ENCODE assay signal across 7 cellular contexts in genomic region chr2:20651731-20652099, GRCh38. TPM values are rescaled to one million over a fixed set of nuclear protein-coding genes. Genes with fewer than 3 reads are reported as not detected.
A peak's percentile ranks its signal among the peaks of the same experiment; 100 is the strongest.
DNase-seq lines count a peak whose midpoint lies in the region; ATAC-seq, FAIRE-seq and TF ChIP-seq lines count a peak whose summit lies in the region.

No MANE protein-coding gene starts in this region.

- DNase-seq in adipocyte (ENCODE audit: low read depth), result no peak
- no peak for DNase-seq in keratinocyte (ENCODE audit: low read depth, low spot score)
- DNase-seq in substantia nigra (lab: John Stamatoyannopoulos, UW), result no peak
- no peak for DNase-seq in cortex of kidney (lab: John Stamatoyannopoulos, UW)
- DNase-seq in NCI-H2107 treated with DMSO at 0.1 percent for 48 hours (lab: John Stamatoyannopoulos, UW; ENCODE audit: unreplicated experiment), result no peak

- H3K36me3 ChIP-seq in adipocyte (ENCODE audit: control insufficient read depth, insufficient read depth, low read length, severe bottlenecking) (no peaks in the 10 kb centered on the region), keratinocyte (ENCODE audit: control insufficient read depth in 2 of 2, extremely low read depth in 1 of 2, insufficient read depth in 2 of 2, low read length in 2 of 2) (no peaks in the 10 kb centered on the region)

- H4K20me1 ChIP-seq in keratinocyte (ENCODE audit: control insufficient read depth, extremely low read depth, insufficient read depth, low read length), result no peaks in the 10 kb centered on the region

- no peak overlapping the region for H3K27ac ChIP-seq in keratinocyte (ENCODE audit: control insufficient read depth, insufficient read depth, low read length)
- peak overlapping the region; percentile 92 for H3K27ac ChIP-seq in substantia nigra (ENCODE audit: low read depth, low read length, poor library complexity, severe bottlenecking)

- H2AFZ ChIP-seq in keratinocyte (ENCODE audit: control insufficient read depth, low read length), result peak overlapping the region; percentile 89

- peaks cover 28% of the 10 kb centered on the region for H3K79me2 ChIP-seq in keratinocyte (ENCODE audit: control insufficient read depth, insufficient read depth, low read length)

- peaks cover 4% of the 10 kb centered on the region for H3K27me3 Mint-ChIP-seq in IgD-negative memory B cell

- H3K27ac Mint-ChIP-seq in IgD-negative memory B cell, result peak overlapping the region; percentile 54 to 97 (median 96)

- peaks cover 4% of the 10 kb centered on the region for H3K36me3 Mint-ChIP-seq in IgD-negative memory B cell

- TF ChIP-seq CTCF in keratinocyte (optimal IDR thresholded peaks at IDR 0.05 in 1 of 3, IDR thresholded peaks at IDR 0.05 in 1 of 3, conservative IDR thresholded peaks at IDR 0.05 in 1 of 3; ENCODE audit: extremely low read depth in 1 of 3, insufficient read depth in 2 of 3, low read length in 3 of 3), result no peak

- peaks cover 35 to 38% (median 36%) of the 10 kb centered on the region in 3 donors for H3K4me1 Mint-ChIP-seq in IgD-negative memory B cell

- peak overlapping the region; percentile 91 for H3K4me2 ChIP-seq in keratinocyte (ENCODE audit: control insufficient read depth, extremely low read depth, insufficient read depth, low read depth, low read length)

- FAIRE-seq in keratinocyte (lab: Jason Lieb, UNC), result no peak

- H3K27me3 ChIP-seq in adipocyte (replicated peaks; ENCODE audit: control insufficient read depth, insufficient read depth, low read length) (peaks cover 7% of the 10 kb centered on the region), keratinocyte (ENCODE audit: control insufficient read depth, extremely low read depth, insufficient read depth, low read length) (no peaks in the 10 kb centered on the region)

- peak overlapping the region; percentile 71 to 95 (median 88) for H3K4me3 Mint-ChIP-seq in IgD-negative memory B cell

- no peak for ATAC-seq in GM21423 (IDR thresholded peaks at IDR 0.05; ENCODE audit: unreplicated experiment)

- dilution Hi-C loops in keratinocyte (cut with MboI; ENCODE audit: extremely low pct_ligation_motif_present, low sequenced_read_pairs), result no loop called here

- H3K4me3 ChIP-seq in adipocyte (ENCODE audit: low read length) (peak overlapping the region; percentile 93), keratinocyte (ENCODE audit: control insufficient read depth in 2 of 3, extremely low read depth in 1 of 3, insufficient read depth in 2 of 3, low read depth in 1 of 3, low read length in 3 of 3) (no peak overlapping the region)

- H3K9me3 ChIP-seq in adipocyte (ENCODE audit: control insufficient read depth, low read length) (no peaks in the 10 kb centered on the region), keratinocyte (ENCODE audit: control insufficient read depth, low read depth, low read length) (no peaks in the 10 kb centered on the region)

- no peaks in the 10 kb centered on the region for H3K9me1 ChIP-seq in keratinocyte (ENCODE audit: control insufficient read depth, extremely low read depth, insufficient read depth, low read length)

- H3K9me3 Mint-ChIP-seq in IgD-negative memory B cell, result no peaks in the 10 kb centered on the region

- H3K4me1 ChIP-seq in adipocyte (ENCODE audit: control insufficient read depth, insufficient read depth, low read length) (peaks cover 14% of the 10 kb centered on the region), keratinocyte (ENCODE audit: control insufficient read depth, extremely low read depth, insufficient read depth, low read length) (peaks cover 16% of the 10 kb centered on the region)

- peak overlapping the region; percentile 94 for H3K9ac ChIP-seq in adipocyte (ENCODE audit: low read length)
- H3K9ac ChIP-seq in keratinocyte (ENCODE audit: control insufficient read depth, extremely low read depth, insufficient read depth, low read length), result no peak overlapping the region

RNA-seq across cellular contexts. Expression of gene HS1BP3, which starts 0.8 kb away (rescaled TPM):
- polyA plus RNA-seq in IgD-negative memory B cell (27.3 TPM), keratinocyte (18.5 to 21.2 TPM (median 20.7 TPM) in 3 replicates)
- 8.0 TPM for polyA plus RNA-seq in keratinocyte (2011; ENCODE audit: low read depth)
- 15.3 and 23.3 TPM in 2 replicates for polyA plus RNA-seq in keratinocyte (2011; cell fraction: cytosol; rRNA removed)
- polyA plus RNA-seq in keratinocyte (2011; cell fraction: nucleus; rRNA removed), result 33.3 and 38.2 TPM in 2 replicates
- polyA plus RNA-seq in keratinocyte (2012; ENCODE audit: low replicate concordance), result 16.6 and 22.0 TPM in 2 replicates
- 17.6 to 31.8 TPM (median 21.3 TPM) in 3 replicates for polyA minus RNA-seq in keratinocyte
- 19.2 TPM for polyA minus RNA-seq in keratinocyte (2011; cell fraction: cytosol; rRNA and poly(A)+ RNA removed)
- 13.4 and 17.9 TPM in 2 replicates for polyA minus RNA-seq in keratinocyte (2011; cell fraction: nucleus; rRNA and poly(A)+ RNA removed)

RNA-seq across cellular contexts. Expression of gene GDF7, which starts 15.2 kb away (rescaled TPM):
- polyA plus RNA-seq in IgD-negative memory B cell (0.74 TPM), keratinocyte (not detected in 3 replicates)
- 0.10 TPM for polyA plus RNA-seq in keratinocyte (2011; ENCODE audit: low read depth)
- not detected in 2 replicates for polyA plus RNA-seq in keratinocyte (2011; cell fraction: cytosol; rRNA removed)
- polyA plus RNA-seq in keratinocyte (2011; cell fraction: nucleus; rRNA removed), result 0.01 TPM in 2 replicates
- 0.28 TPM in 1 of 2 replicates, not detected in the other for polyA plus RNA-seq in keratinocyte (2012; ENCODE audit: low replicate concordance)
- 0.03 TPM in 1 of 3 replicates, not detected in the others for polyA minus RNA-seq in keratinocyte
- not detected for polyA minus RNA-seq in keratinocyte (2011; cell fraction: cytosol; rRNA and poly(A)+ RNA removed)
- polyA minus RNA-seq in keratinocyte (2011; cell fraction: nucleus; rRNA and poly(A)+ RNA removed), result under 0.01 TPM in 1 of 2 replicates, not detected in the other
